Comparison of ENCODE assay signal across 23 cellular contexts in genomic region chr3:149080011-149080698, GRCh38. TPM values are rescaled to one million over a fixed set of nuclear protein-coding genes. Genes with fewer than 3 reads are reported as not detected.
DNase-seq lines count a peak whose midpoint lies in the region; ATAC-seq and TF ChIP-seq lines count a peak whose summit lies in the region.
"Had no signal": no experiment of that assay in that cellular context is flagged by ENCODE, and none has a peak within 500 bp of the region (broad histone marks: within the 10 kb centered on the region; RNA-seq: fewer than 3 reads in every experiment).

No MANE protein-coding gene starts in this region.

- ATAC-seq in natural killer cell treated with Interleukin-12 subunit alpha and Interleukin-12 subunit beta and Interleukin-15 and Interleukin-18, amount 100 ng/mL, for 72 hours: no peak
- ATAC-seq in natural killer cell: no peak
- no peak for ATAC-seq in GM18873 (IDR thresholded peaks at IDR 0.05; ENCODE audit: low FRiP score, unreplicated experiment)
- ATAC-seq in PC-3: no peak
- no peak for ATAC-seq in GM21526 (IDR thresholded peaks at IDR 0.05; ENCODE audit: low FRiP score, unreplicated experiment)

- H3F3A ChIP-seq in PC-3 (ENCODE audit: low read length, unreplicated experiment): no peaks in the 10 kb centered on the region

- no peaks in the 10 kb centered on the region for H3K36me3 Mint-ChIP-seq in natural killer cell treated with Interleukin-12 subunit alpha and Interleukin-12 subunit beta and Interleukin-15 and Interleukin-18, amount 100 ng/mL, for 72 hours
- no peaks in the 10 kb centered on the region for H3K36me3 Mint-ChIP-seq in natural killer cell

- H3K27ac ChIP-seq in PC-3 (ENCODE audit: low read length): no peak overlapping the region
- H3K27ac ChIP-seq: foreskin keratinocyte, uterus, VCaP had no signal

- no peak overlapping the region for H2AFZ ChIP-seq in PC-3 (ENCODE audit: low read length)

- peaks cover 68% of the 10 kb centered on the region for H3K79me2 ChIP-seq in PC-3 (ENCODE audit: low read length)

- no TSS peak for BruUV-seq in PC-3 (replicated peaks; lab: Mats Ljungman, UMichigan)

- H3K9me2 ChIP-seq in PC-3 (replicated peaks; ENCODE audit: low read length): no peaks in the 10 kb centered on the region

- H3K4me3 ChIP-seq in adipocyte (ENCODE audit: low read length): no peak overlapping the region
- H3K4me3 ChIP-seq in fibroblast of the aortic adventitia (ENCODE audit: low read depth, low read length): no peak overlapping the region
- H3K4me3 ChIP-seq in PC-3 (ENCODE audit: low read length): no peak overlapping the region
- H3K4me3 ChIP-seq: uterus had no signal

- peaks cover 13% of the 10 kb centered on the region for H3K4me1 ChIP-seq in adipocyte (ENCODE audit: control insufficient read depth, insufficient read depth, low read length)
- H3K4me1 ChIP-seq in PC-3 (ENCODE audit: insufficient read depth, low read length): peaks cover 13% of the 10 kb centered on the region

- DNase-seq in natural killer cell treated with Interleukin-12 subunit alpha and Interleukin-12 subunit beta and Interleukin-15 and Interleukin-18, amount 100 ng/mL, for 72 hours (ENCODE audit: low spot score): no peak
- no peak for DNase-seq in natural killer cell
- DNase-seq in adipocyte (ENCODE audit: low read depth): peak; percentile 43
- DNase-seq in fibroblast of the aortic adventitia (ENCODE audit: low read depth): peak; percentile 75
- no peak for DNase-seq in pons (ENCODE audit: low spot score)
- DNase-seq in PC-3: no peak
- DNase-seq: activated CD4-positive, alpha-beta memory T cell treated with anti-CD3 and anti-CD28 coated beads, Interleukin-2, amount 10 ng/mL, durations not matched to agents 7 days and 5 days; activated naive CD4-positive, alpha-beta T cell treated with Interleukin-2 at 50 U/mL for 16 hours; activated T-cell treated with anti-CD3 and anti-CD28 coated beads, Interleukin-2, amount 50 U/mL, for 1 hour; anterior cingulate cortex; cerebellar nuclear complex; Karpas-422; mesendoderm; NCI-H1417 treated with DMSO at 0.1 percent for 48 hours; NCI-H69; SHP77; uterus had no signal

- no peaks in the 10 kb centered on the region for H4K20me1 ChIP-seq in PC-3 (ENCODE audit: low read length)

- no peak overlapping the region for H3K4me2 ChIP-seq in PC-3 (ENCODE audit: low read length)

- POLR2A ChIA-PET in PC-3 (lab: Charles Lee; ENCODE audit: unreplicated experiment): interaction anchor here (0.6 kb wide), 1 partner anchor 136 kb away, joined by 12 read pairs; no protein-coding TSS in a partner anchor

- no peaks in the 10 kb centered on the region for H3K27me3 ChIP-seq in adipocyte (replicated peaks; ENCODE audit: control insufficient read depth, insufficient read depth, low read length)
- H3K27me3 ChIP-seq in PC-3 (ENCODE audit: low read length): no peaks in the 10 kb centered on the region
- H3K27me3 ChIP-seq: foreskin keratinocyte, uterus had no signal

- peak overlapping the region; percentile 7 for H3K4me3 Mint-ChIP-seq in natural killer cell treated with Interleukin-12 subunit alpha and Interleukin-12 subunit beta and Interleukin-15 and Interleukin-18, amount 100 ng/mL, for 72 hours
- no peak overlapping the region for H3K4me3 Mint-ChIP-seq in natural killer cell
- H3K4me3 Mint-ChIP-seq: activated CD4-positive, alpha-beta memory T cell treated with anti-CD3 and anti-CD28 coated beads, Interleukin-2, amount 10 ng/mL, durations not matched to agents 7 days and 5 days; T-helper 1 cell treated with Interleukin-12 subunit alpha and Interleukin-12 subunit beta and Interleukin-4 antibody, amounts not matched to agents 30 μg/mL and 1 μg/mL, for 36 hours had no signal

- H3K9me3 ChIP-seq in adipocyte (ENCODE audit: control insufficient read depth, low read length) (no peaks in the 10 kb centered on the region), PC-3 (ENCODE audit: low read length) (no peaks in the 10 kb centered on the region)
- H3K9me3 ChIP-seq: uterus had no signal

- intact Hi-C loops in natural killer cell (cut with micrococcal nuclease): no loop called here
- intact Hi-C loops in PC-3 (cut with micrococcal nuclease): loop anchor here (5.0 kb wide), 1 partner anchor 88 kb away; the partner anchor contains the start of gene GYG1

- H3K27me3 Mint-ChIP-seq in natural killer cell treated with Interleukin-12 subunit alpha and Interleukin-12 subunit beta and Interleukin-15 and Interleukin-18, amount 100 ng/mL, for 72 hours: no peaks in the 10 kb centered on the region
- no peaks in the 10 kb centered on the region for H3K27me3 Mint-ChIP-seq in natural killer cell (ENCODE audit: low read depth in 2 of 2)
- H3K27me3 Mint-ChIP-seq: activated CD4-positive, alpha-beta memory T cell treated with anti-CD3 and anti-CD28 coated beads, Interleukin-2, amount 10 ng/mL, durations not matched to agents 7 days and 5 days had no signal

- no peaks in the 10 kb centered on the region for H3K9me3 Mint-ChIP-seq in natural killer cell treated with Interleukin-12 subunit alpha and Interleukin-12 subunit beta and Interleukin-15 and Interleukin-18, amount 100 ng/mL, for 72 hours
- no peaks in the 10 kb centered on the region for H3K9me3 Mint-ChIP-seq in natural killer cell
- H3K9me3 Mint-ChIP-seq: activated CD4-positive, alpha-beta memory T cell treated with anti-CD3 and anti-CD28 coated beads, Interleukin-2, amount 10 ng/mL, durations not matched to agents 7 days and 5 days; T-helper 1 cell treated with Interleukin-12 subunit alpha and Interleukin-12 subunit beta and Interleukin-4 antibody, amounts not matched to agents 30 μg/mL and 1 μg/mL, for 36 hours had no signal

- peaks cover 15 to 25% of the 10 kb centered on the region in 2 donors for H3K4me1 Mint-ChIP-seq in natural killer cell treated with Interleukin-12 subunit alpha and Interleukin-12 subunit beta and Interleukin-15 and Interleukin-18, amount 100 ng/mL, for 72 hours (ENCODE audit: low read depth in 2 of 2)
- H3K4me1 Mint-ChIP-seq in natural killer cell: peaks cover 15 to 19% of the 10 kb centered on the region in 2 donors

- peaks cover 6% of the 10 kb centered on the region for H3K36me3 ChIP-seq in adipocyte (ENCODE audit: control insufficient read depth, insufficient read depth, low read length, severe bottlenecking)
- peaks cover 3% of the 10 kb centered on the region; the same call in 1 of the 2 replicates for H3K36me3 ChIP-seq in PC-3 (ENCODE audit: low read depth, low read length)
- H3K36me3 ChIP-seq: uterus had no signal

- H3K9ac ChIP-seq in adipocyte (ENCODE audit: low read length) (no peak overlapping the region), PC-3 (ENCODE audit: low read length) (no peak overlapping the region)

- TF ChIP-seq CTCF in natural killer cell (IDR thresholded peaks at IDR 0.05): no peak
- no peak for TF ChIP-seq CTCF in fibroblast of the aortic adventitia (IDR thresholded peaks at IDR 0.05; ENCODE audit: insufficient read depth, low read length)
- TF ChIP-seq CTCF in PC-3 (conservative IDR thresholded peaks at IDR 0.05; ENCODE audit: low read depth, low read length): no peak

- CTCF ChIA-PET in PC-3 (lab: Charles Lee): no interaction called here

- peak overlapping the region in 1 of 2 donors; percentile 35 for H3K27ac Mint-ChIP-seq in natural killer cell treated with Interleukin-12 subunit alpha and Interleukin-12 subunit beta and Interleukin-15 and Interleukin-18, amount 100 ng/mL, for 72 hours
- no peak overlapping the region for H3K27ac Mint-ChIP-seq in natural killer cell
- H3K27ac Mint-ChIP-seq: activated CD4-positive, alpha-beta memory T cell treated with anti-CD3 and anti-CD28 coated beads, Interleukin-2, amount 10 ng/mL, durations not matched to agents 7 days and 5 days; T-helper 1 cell treated with Interleukin-12 subunit alpha and Interleukin-12 subunit beta and Interleukin-4 antibody, amounts not matched to agents 30 μg/mL and 1 μg/mL, for 36 hours had no signal

RNA-seq across cellular contexts. Expression of gene HLTF, which starts 6.2 kb away (rescaled TPM):
- total RNA-seq in natural killer cell treated with Interleukin-12 subunit alpha and Interleukin-12 subunit beta and Interleukin-15 and Interleukin-18, amount 100 ng/mL, for 72 hours: 10 to 100 TPM; 17.8 to 19.2 TPM
- total RNA-seq in natural killer cell (10 to 100 TPM; 15.0 to 19.0 (median 18.3) TPM), fibroblast of the aortic adventitia (ENCODE audit: low replicate concordance) (59.4 and 61.4 TPM in 2 replicates), PC-3 (2014; rRNA removed) (36.5 and 43.3 TPM in 2 replicates)
- total RNA-seq: HT-29 had no signal

RNA-seq across cellular contexts. Expression of gene HPS3, which starts 49.3 kb away (rescaled TPM):
- 10 to 100 TPM; 15.1 to 27.8 TPM for total RNA-seq in natural killer cell treated with Interleukin-12 subunit alpha and Interleukin-12 subunit beta and Interleukin-15 and Interleukin-18, amount 100 ng/mL, for 72 hours
- total RNA-seq in natural killer cell: 10 to 100 TPM; 19.6 to 35.5 (median 24.7) TPM
- total RNA-seq in fibroblast of the aortic adventitia (ENCODE audit: low replicate concordance): 33.0 and 88.2 TPM in 2 replicates
- total RNA-seq in PC-3 (2014; rRNA removed): 11.3 and 13.9 TPM in 2 replicates

Comparison
In these comparisons a context has a peak if more than half of its experiments do, and no peak if none do; other contexts are left out.
1. DNase-seq: peak in adipocyte (single experiment) and fibroblast of the aortic adventitia (single experiment); none in natural killer cell treated with Interleukin-12 subunit alpha and Interleukin-12 subunit beta and Interleukin-15 and Interleukin-18, amount 100 ng/mL, for 72 hours (single experiment), natural killer cell (single experiment), pons (single experiment) and PC-3 (single experiment).